In the genomic region with DNA sequence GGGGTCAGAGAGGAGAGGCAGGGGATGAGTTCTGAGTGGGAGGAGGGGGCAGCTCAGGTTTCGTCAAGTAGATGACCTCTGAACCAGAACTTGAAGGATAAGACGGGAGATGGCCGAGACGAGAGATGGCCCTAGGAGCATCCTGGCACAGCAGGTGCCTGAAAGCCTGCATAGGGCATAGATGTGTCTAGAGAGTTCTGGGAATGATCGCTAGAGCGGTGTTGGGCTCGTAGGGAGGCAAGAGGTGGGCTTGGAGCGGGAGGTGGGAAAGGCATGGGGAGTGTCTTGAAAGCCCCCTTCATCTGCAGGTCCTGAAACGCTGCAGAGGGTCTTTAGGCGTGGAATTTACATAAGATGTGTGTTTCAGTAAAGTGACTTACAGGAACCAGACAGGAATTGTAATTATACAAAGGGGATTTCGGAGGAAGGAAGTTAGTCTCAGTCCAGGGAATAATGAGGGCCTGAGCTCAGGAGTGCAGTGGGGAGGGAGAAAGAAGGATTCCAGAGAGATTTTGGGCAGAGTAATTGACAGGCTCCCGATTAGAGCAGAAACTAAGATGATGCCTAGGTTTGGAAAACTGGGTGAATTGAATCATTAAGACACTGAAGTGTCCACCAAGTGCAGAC, we compare ENCODE assay signal across 23 cellular contexts. TPM values are rescaled to one million over a fixed set of nuclear protein-coding genes. Genes with fewer than 3 reads are reported as not detected.
"Had no signal": no experiment of that assay in that cellular context is flagged by ENCODE, and none has a peak within 500 bp of the region (broad histone marks: within the 10 kb centered on the region; RNA-seq: fewer than 3 reads in every experiment).

No MANE protein-coding gene starts in this region.

- H3K36me3 ChIP-seq: ovary, spleen, thyroid gland, uterus had no signal

- ATAC-seq: activated naive CD8-positive, alpha-beta T cell treated with anti-CD3 and anti-CD28 coated beads, Interleukin-2, amount 50 U/mL, for 24 hours; naive thymus-derived CD8-positive, alpha-beta T cell; sciatic nerve; stimulated activated naive B cell treated with anti-CD40 and anti-IgM and Interleukin-4, amounts not matched to agents 10 μg/mL and 1 μg/mL and 100 μg/mL, for 72 hours had no signal

- DNase-seq: activated CD4-positive, alpha-beta T cell treated with anti-CD3 and anti-CD28 coated beads, Interleukin-2, amount 50 U/mL, for 1 hour; activated CD4-positive, CD25-positive, alpha-beta regulatory T cell treated with anti-CD3 and anti-CD28 coated beads, Interleukin-2, amount 50 U/mL, for 72 hours; activated CD8-positive, alpha-beta memory T cell treated with anti-CD3 and anti-CD28 coated beads for 24 hours; activated CD8-positive, alpha-beta memory T cell treated with anti-CD3 and anti-CD28 coated beads, Interleukin-2, amount 50 U/mL, for 48 hours; activated effector memory CD4-positive, alpha-beta T cell treated with Interleukin-2 at 50 U/mL for 16 hours; activated naive CD4-positive, alpha-beta T cell treated with anti-CD3 and anti-CD28 coated beads, Interleukin-2, amount 10 ng/mL, durations not matched to agents 7 days and 5 days; activated naive CD8-positive, alpha-beta T cell treated with anti-CD3 and anti-CD28 coated beads, Interleukin-2, amount 50 U/mL, for 24 hours; activated T-cell treated with anti-CD3 and anti-CD28 coated beads, Interleukin-2, amount 50 U/mL, for 48 hours; anterior cingulate cortex; caudate nucleus; mesenchymal stem cell; naive thymus-derived CD8-positive, alpha-beta T cell; ovary; spleen; stimulated activated CD4-positive, alpha-beta T cell treated with anti-CD3 and anti-CD28 coated beads, Interleukin-4, amount 100 ng/mL, for 4 hours; stimulated activated naive B cell treated with anti-CD40 and anti-IgM and Interleukin-4, amounts not matched to agents 10 μg/mL and 1 μg/mL and 100 μg/mL, for 72 hours; SW 1271; T-helper 2 cell; thyroid gland had no signal

- H3K4me1 ChIP-seq: uterus had no signal

- H3K27ac ChIP-seq: hepatocyte, ovary, thyroid gland had no signal

- H3K4me3 Mint-ChIP-seq: activated naive CD4-positive, alpha-beta T cell treated with anti-CD3 and anti-CD28 coated beads, Interleukin-2, amount 10 ng/mL, durations not matched to agents 7 days and 5 days; activated naive CD8-positive, alpha-beta T cell treated with anti-CD3 and anti-CD28 coated beads, Interleukin-2, amount 50 U/mL, for 24 hours; brain; naive thymus-derived CD8-positive, alpha-beta T cell; stimulated activated naive B cell treated with anti-CD40 and anti-IgM and Interleukin-4, amounts not matched to agents 10 μg/mL and 1 μg/mL and 100 μg/mL, for 72 hours had no signal

- H3K9me3 ChIP-seq: ovary, thyroid gland, uterus had no signal

- H3K4me1 Mint-ChIP-seq: activated naive CD8-positive, alpha-beta T cell treated with anti-CD3 and anti-CD28 coated beads, Interleukin-2, amount 50 U/mL, for 24 hours; stimulated activated naive B cell treated with anti-CD40 and anti-IgM and Interleukin-4, amounts not matched to agents 10 μg/mL and 1 μg/mL and 100 μg/mL, for 72 hours had no signal

- H3K27me3 ChIP-seq: hepatocyte, ovary, thyroid gland, uterus had no signal

- H3K27ac Mint-ChIP-seq: activated naive CD8-positive, alpha-beta T cell treated with anti-CD3 and anti-CD28 coated beads, Interleukin-2, amount 50 U/mL, for 24 hours; brain; stimulated activated naive B cell treated with anti-CD40 and anti-IgM and Interleukin-4, amounts not matched to agents 10 μg/mL and 1 μg/mL and 100 μg/mL, for 72 hours had no signal

- H3K27me3 Mint-ChIP-seq: activated naive CD8-positive, alpha-beta T cell treated with anti-CD3 and anti-CD28 coated beads, Interleukin-2, amount 50 U/mL, for 24 hours; naive thymus-derived CD8-positive, alpha-beta T cell had no signal

- H3K36me3 Mint-ChIP-seq: activated naive CD4-positive, alpha-beta T cell treated with anti-CD3 and anti-CD28 coated beads, Interleukin-2, amount 10 ng/mL, durations not matched to agents 7 days and 5 days; brain; naive thymus-derived CD8-positive, alpha-beta T cell; stimulated activated naive B cell treated with anti-CD40 and anti-IgM and Interleukin-4, amounts not matched to agents 10 μg/mL and 1 μg/mL and 100 μg/mL, for 72 hours had no signal

- H3K9me3 Mint-ChIP-seq: activated naive CD8-positive, alpha-beta T cell treated with anti-CD3 and anti-CD28 coated beads, Interleukin-2, amount 50 U/mL, for 24 hours; naive thymus-derived CD8-positive, alpha-beta T cell had no signal

- H3K4me3 ChIP-seq: hepatocyte, ovary, spleen, thyroid gland, uterus had no signal

RNA-seq across cellular contexts. Expression of a gene that starts 43.3 kb away (rescaled TPM):
- total RNA-seq: naive thymus-derived CD8-positive, alpha-beta T cell had no signal
